Comparison of ENCODE assay signal across 1 cellular context in the genomic region with DNA sequence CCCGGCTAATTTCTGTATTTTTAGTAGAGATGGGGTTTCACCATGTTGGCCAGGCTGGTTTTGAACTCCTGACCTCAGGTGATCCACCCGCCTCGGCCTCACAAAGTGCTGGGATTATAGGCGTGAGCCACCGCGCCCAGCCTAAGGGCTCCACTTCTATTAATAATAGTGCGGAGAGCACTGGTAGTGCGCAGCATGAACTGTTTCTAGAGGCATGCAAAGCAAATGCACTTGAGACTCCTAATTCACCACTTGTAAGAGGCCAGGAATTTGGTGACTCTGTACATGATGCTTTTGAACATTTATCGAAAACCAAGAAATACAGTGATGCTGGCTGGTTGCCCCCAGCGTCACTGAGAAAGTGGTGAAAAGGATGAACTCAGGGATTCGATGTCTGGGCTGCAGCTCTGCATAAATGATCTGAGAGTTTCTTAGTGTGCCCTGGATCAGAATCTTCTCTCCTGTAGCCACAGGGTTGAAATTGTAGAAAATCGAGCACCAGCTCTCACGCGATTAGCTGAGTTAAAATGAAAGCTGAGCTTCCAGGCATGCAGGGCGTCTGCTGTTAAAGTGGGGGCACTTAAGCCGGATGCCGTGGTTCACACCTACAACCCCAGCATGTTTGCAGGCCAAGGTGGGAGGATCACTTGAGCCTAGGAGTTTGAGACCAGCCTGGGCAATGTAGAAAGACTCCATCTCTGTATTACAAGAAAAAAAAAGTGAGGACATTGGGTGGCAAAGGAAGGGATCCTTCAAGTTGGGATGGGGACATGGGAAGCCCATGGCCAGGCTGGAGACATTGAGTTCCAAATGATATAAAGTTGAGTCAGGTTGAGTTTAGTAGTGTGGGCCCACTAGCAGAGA.
A peak's percentile ranks its signal among the peaks of the same experiment; 100 is the strongest.
TF ChIP-seq lines count a peak whose summit lies in the region.

No MANE protein-coding gene starts in this region.

TF ChIP-seq in GM12878, 131 proteins besides CTCF, POLR2A, EP300 and RAD21 (continued from another document):
- TF ChIP-seq, protein P1, sequence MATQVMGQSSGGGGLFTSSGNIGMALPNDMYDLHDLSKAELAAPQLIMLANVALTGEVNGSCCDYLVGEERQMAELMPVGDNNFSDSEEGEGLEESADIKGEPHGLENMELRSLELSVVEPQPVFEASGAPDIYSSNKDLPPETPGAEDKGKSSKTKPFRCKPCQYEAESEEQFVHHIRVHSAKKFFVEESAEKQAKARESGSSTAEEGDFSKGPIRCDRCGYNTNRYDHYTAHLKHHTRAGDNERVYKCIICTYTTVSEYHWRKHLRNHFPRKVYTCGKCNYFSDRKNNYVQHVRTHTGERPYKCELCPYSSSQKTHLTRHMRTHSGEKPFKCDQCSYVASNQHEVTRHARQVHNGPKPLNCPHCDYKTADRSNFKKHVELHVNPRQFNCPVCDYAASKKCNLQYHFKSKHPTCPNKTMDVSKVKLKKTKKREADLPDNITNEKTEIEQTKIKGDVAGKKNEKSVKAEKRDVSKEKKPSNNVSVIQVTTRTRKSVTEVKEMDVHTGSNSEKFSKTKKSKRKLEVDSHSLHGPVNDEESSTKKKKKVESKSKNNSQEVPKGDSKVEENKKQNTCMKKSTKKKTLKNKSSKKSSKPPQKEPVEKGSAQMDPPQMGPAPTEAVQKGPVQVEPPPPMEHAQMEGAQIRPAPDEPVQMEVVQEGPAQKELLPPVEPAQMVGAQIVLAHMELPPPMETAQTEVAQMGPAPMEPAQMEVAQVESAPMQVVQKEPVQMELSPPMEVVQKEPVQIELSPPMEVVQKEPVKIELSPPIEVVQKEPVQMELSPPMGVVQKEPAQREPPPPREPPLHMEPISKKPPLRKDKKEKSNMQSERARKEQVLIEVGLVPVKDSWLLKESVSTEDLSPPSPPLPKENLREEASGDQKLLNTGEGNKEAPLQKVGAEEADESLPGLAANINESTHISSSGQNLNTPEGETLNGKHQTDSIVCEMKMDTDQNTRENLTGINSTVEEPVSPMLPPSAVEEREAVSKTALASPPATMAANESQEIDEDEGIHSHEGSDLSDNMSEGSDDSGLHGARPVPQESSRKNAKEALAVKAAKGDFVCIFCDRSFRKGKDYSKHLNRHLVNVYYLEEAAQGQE (IDR thresholded peaks at IDR 0.05; ENCODE audit: low read depth, low read length), result no peak
- TF ChIP-seq, protein P2, sequence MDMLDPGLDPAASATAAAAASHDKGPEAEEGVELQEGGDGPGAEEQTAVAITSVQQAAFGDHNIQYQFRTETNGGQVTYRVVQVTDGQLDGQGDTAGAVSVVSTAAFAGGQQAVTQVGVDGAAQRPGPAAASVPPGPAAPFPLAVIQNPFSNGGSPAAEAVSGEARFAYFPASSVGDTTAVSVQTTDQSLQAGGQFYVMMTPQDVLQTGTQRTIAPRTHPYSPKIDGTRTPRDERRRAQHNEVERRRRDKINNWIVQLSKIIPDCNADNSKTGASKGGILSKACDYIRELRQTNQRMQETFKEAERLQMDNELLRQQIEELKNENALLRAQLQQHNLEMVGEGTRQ (IDR thresholded peaks at IDR 0.05; ENCODE audit: borderline replicate concordance, low read depth, low read length), result no peak
- TF ChIP-seq SIN3A (IDR thresholded peaks at IDR 0.05; ENCODE audit: low read depth, low read length), result peak; percentile 70; the same call in 1 of the 2 replicates
